Comparison of ENCODE assay signal across 8 cellular contexts in genomic region chr1:194295690-194296089, GRCh38.
DNase-seq lines count a peak whose midpoint lies in the region; ATAC-seq and TF ChIP-seq lines count a peak whose summit lies in the region.

No MANE protein-coding gene starts in this region.

- H3K27me3 Mint-ChIP-seq in activated T-cell treated with anti-CD3 and anti-CD28 coated beads, Interleukin-2, amount 50 U/mL, for 24 hours = no peaks in the 10 kb centered on the region

- no peak overlapping the region for H3K4me3 ChIP-seq in SU-DHL-6 (ENCODE audit: insufficient read depth, low read length, poor library complexity, severe bottlenecking)
- H3K4me3 ChIP-seq in smooth muscle cell = no peak overlapping the region

- peak; percentile 87 for ATAC-seq in GM21717 (IDR thresholded peaks at IDR 0.05; ENCODE audit: unreplicated experiment)

- no peak overlapping the region for H3K4me3 Mint-ChIP-seq in activated T-cell treated with anti-CD3 and anti-CD28 coated beads, Interleukin-2, amount 50 U/mL, for 24 hours

- no peaks in the 10 kb centered on the region for H3F3A ChIP-seq in SU-DHL-6 (ENCODE audit: insufficient read depth)
- H3F3A ChIP-seq in smooth muscle cell (ENCODE audit: low read depth) = no peaks in the 10 kb centered on the region

- peak overlapping the region; percentile 81 for H2AFZ ChIP-seq in SU-DHL-6 (ENCODE audit: low read depth, low read length, severe bottlenecking)
- no peak overlapping the region for H2AFZ ChIP-seq in smooth muscle cell (ENCODE audit: low read depth)

- H3K4me2 ChIP-seq in SU-DHL-6 (ENCODE audit: low read depth, low read length, poor library complexity, severe bottlenecking) = peak overlapping the region; percentile 8
- no peak overlapping the region for H3K4me2 ChIP-seq in smooth muscle cell

- H3K79me2 ChIP-seq in SU-DHL-6 (ENCODE audit: insufficient read depth, low read length) (no peaks in the 10 kb centered on the region), smooth muscle cell (ENCODE audit: low read depth) (no peaks in the 10 kb centered on the region)

- peaks cover 2% of the 10 kb centered on the region; the same call in 1 of the 2 replicates for H3K36me3 ChIP-seq in SU-DHL-6 (ENCODE audit: low read length)
- H3K36me3 ChIP-seq in smooth muscle cell (ENCODE audit: low read depth) = no peaks in the 10 kb centered on the region

- WGBS in smooth muscle cell (ENCODE audit: low lambda C conversion rate) = 57% methylated on average over 1 of the region's 1 CpG

- no peaks in the 10 kb centered on the region for H3K9me3 ChIP-seq in SU-DHL-6 (ENCODE audit: insufficient read depth, low read length)
- no peaks in the 10 kb centered on the region for H3K9me3 ChIP-seq in smooth muscle cell (replicated peaks; ENCODE audit: low read depth)

- TF ChIP-seq CTCF in SU-DHL-6 (IDR thresholded peaks at IDR 0.05; ENCODE audit: insufficient read depth, low read length, poor library complexity, severe bottlenecking) = peak; percentile 69
- TF ChIP-seq CTCF in smooth muscle cell (IDR thresholded peaks at IDR 0.05; ENCODE audit: borderline replicate concordance, insufficient read depth, poor library complexity, severe bottlenecking) = peak; percentile 54

- H3K9me2 ChIP-seq in SU-DHL-6 (replicated peaks; ENCODE audit: insufficient read depth, low read length) = no peaks in the 10 kb centered on the region

- peak overlapping the region; percentile 1 for H3K27ac Mint-ChIP-seq in activated T-cell treated with anti-CD3 and anti-CD28 coated beads, Interleukin-2, amount 50 U/mL, for 24 hours

- no peaks in the 10 kb centered on the region for H3K4me1 ChIP-seq in smooth muscle cell (ENCODE audit: low read depth)

- H3K27ac ChIP-seq in SU-DHL-6 (ENCODE audit: low read depth, low read length) (peak overlapping the region; percentile 45), smooth muscle cell (ENCODE audit: low read depth) (no peak overlapping the region)

- no peak for DNase-seq in activated T-cell treated with anti-CD3 and anti-CD28 coated beads, Interleukin-2, amount 50 U/mL, for 24 hours
- DNase-seq in activated T-cell treated with anti-CD3 and anti-CD28 coated beads for 4 hours (no peak), HuH-7 (ENCODE audit: low spot score) (peak; percentile 23), glomerular visceral epithelial cell (ENCODE audit: extremely low spot score) (peak; percentile 43), smooth muscle cell (lab: John Stamatoyannopoulos, UW; ENCODE audit: unreplicated experiment) (no peak), NCI-H345 treated with DMSO at 0.1 percent for 48 hours (lab: John Stamatoyannopoulos, UW; ENCODE audit: unreplicated experiment) (no peak)

- no peaks in the 10 kb centered on the region for H3K36me3 Mint-ChIP-seq in activated T-cell treated with anti-CD3 and anti-CD28 coated beads, Interleukin-2, amount 50 U/mL, for 24 hours (ENCODE audit: low read depth)

- H3K9me3 Mint-ChIP-seq in activated T-cell treated with anti-CD3 and anti-CD28 coated beads, Interleukin-2, amount 50 U/mL, for 24 hours = no peaks in the 10 kb centered on the region

- H4K20me1 ChIP-seq in SU-DHL-6 (ENCODE audit: low read depth, low read length) = no peaks in the 10 kb centered on the region
- H4K20me1 ChIP-seq in smooth muscle cell (ENCODE audit: low read depth) = no peaks in the 10 kb centered on the region

- H3K27me3 ChIP-seq in SU-DHL-6 (ENCODE audit: low read length) (no peaks in the 10 kb centered on the region), smooth muscle cell (ENCODE audit: low read depth) (peaks cover 2% of the 10 kb centered on the region)

- H3K9ac ChIP-seq in SU-DHL-6 (ENCODE audit: low read length) (no peak overlapping the region), smooth muscle cell (ENCODE audit: low read depth) (no peak overlapping the region)

- H3K4me1 Mint-ChIP-seq in activated T-cell treated with anti-CD3 and anti-CD28 coated beads, Interleukin-2, amount 50 U/mL, for 24 hours (ENCODE audit: low read depth) = peaks cover 57% of the 10 kb centered on the region

Comparison
In these comparisons a context has a peak if more than half of its experiments do, and no peak if none do; other contexts are left out.
1. DNase-seq: peak in HuH-7 (single experiment) and glomerular visceral epithelial cell (single experiment); none in activated T-cell treated with anti-CD3 and anti-CD28 coated beads, Interleukin-2, amount 50 U/mL, for 24 hours (single experiment), activated T-cell treated with anti-CD3 and anti-CD28 coated beads for 4 hours (single experiment), smooth muscle cell (single experiment) and NCI-H345 treated with DMSO at 0.1 percent for 48 hours (single experiment).